7 cellular contexts compared by ENCODE assay signal in genomic region chr18:28922936-28923335, GRCh38.
"Had no signal": no experiment of that assay in that cellular context is flagged by ENCODE, and none has a peak within 500 bp of the region (broad histone marks: within the 10 kb centered on the region; RNA-seq: fewer than 3 reads in every experiment).

No MANE protein-coding gene starts in this region.

- FAIRE-seq: GM12878, GM12891, GM12892, GM18507, GM19239 had no signal

- ATAC-seq: GM12878 had no signal

- H3K4me3 ChIP-seq: GM12878 had no signal

- DNase-seq: GDM1, GF-D8 had no signal
